ENCODE assay signal across 8 cellular contexts in genomic region chr1:156927215-156928042, GRCh38. TPM values are rescaled to one million over a fixed set of nuclear protein-coding genes. Genes with fewer than 3 reads are reported as not detected.
DNase-seq lines count a peak whose midpoint lies in the region; ATAC-seq and TF ChIP-seq lines count a peak whose summit lies in the region.

No MANE protein-coding gene starts in this region.

- peak overlapping the region; percentile 71 for H3K4me3 ChIP-seq in endodermal cell (ENCODE audit: low read length)

- peak; percentile 88 for TF ChIP-seq CTCF in endodermal cell (conservative IDR thresholded peaks at IDR 0.05)

- no peak overlapping the region for H3K9ac ChIP-seq in endodermal cell (ENCODE audit: extremely low read depth, low read length, poor library complexity, severe bottlenecking)

- peaks cover 74% of the 10 kb centered on the region for H3K27me3 ChIP-seq in endodermal cell (ENCODE audit: control insufficient read depth, insufficient read depth, low read length, poor library complexity, severe bottlenecking)

- DNase-seq in AG20443 (ENCODE audit: low spot score) (peak; percentile 89), HCEC 1CT (peak; percentile 70), NCI-H526 (lab: John Stamatoyannopoulos, UW) (peak; percentile 84 to 97), endodermal cell (peak; percentile 97), myocyte (ENCODE audit: low read depth) (peak; percentile 65)
- DNase-seq in activated CD8-positive, alpha-beta T cell treated with anti-CD3 and anti-CD28 coated beads, Interleukin-2, amount 10 ng/mL, durations not matched to agents 7 days and 5 days = peak; percentile 81
- peak; percentile 50 to 80 for DNase-seq in stimulated activated effector memory CD8-positive, alpha-beta T cell treated with anti-CD3 and anti-CD28 coated beads, Interleukin-12 subunit alpha, Interleukin-12 subunit beta, amount 100 ng/mL, for 72 hours (ENCODE audit: low spot score in 2 of 2)

- no peak overlapping the region for H3K27ac Mint-ChIP-seq in activated CD8-positive, alpha-beta T cell treated with anti-CD3 and anti-CD28 coated beads, Interleukin-2, amount 10 ng/mL, durations not matched to agents 7 days and 5 days
- no peak overlapping the region for H3K27ac Mint-ChIP-seq in endodermal cell
- no peak overlapping the region for H3K27ac Mint-ChIP-seq in stimulated activated effector memory CD8-positive, alpha-beta T cell treated with anti-CD3 and anti-CD28 coated beads, Interleukin-12 subunit alpha, Interleukin-12 subunit beta, amount 100 ng/mL, for 72 hours

- no peaks in the 10 kb centered on the region for H3K36me3 ChIP-seq in endodermal cell (ENCODE audit: control insufficient read depth, insufficient read depth, low read length)

- H3K27ac ChIP-seq in endodermal cell (ENCODE audit: low read depth, low read length) = no peak overlapping the region

- no peaks in the 10 kb centered on the region for H3K9me3 Mint-ChIP-seq in activated CD8-positive, alpha-beta T cell treated with anti-CD3 and anti-CD28 coated beads, Interleukin-2, amount 10 ng/mL, durations not matched to agents 7 days and 5 days (ENCODE audit: insufficient read depth)
- H3K9me3 Mint-ChIP-seq in endodermal cell = no peaks in the 10 kb centered on the region
- H3K9me3 Mint-ChIP-seq in stimulated activated effector memory CD8-positive, alpha-beta T cell treated with anti-CD3 and anti-CD28 coated beads, Interleukin-12 subunit alpha, Interleukin-12 subunit beta, amount 100 ng/mL, for 72 hours = no peaks in the 10 kb centered on the region

- ATAC-seq in activated CD8-positive, alpha-beta T cell treated with anti-CD3 and anti-CD28 coated beads, Interleukin-2, amount 10 ng/mL, durations not matched to agents 7 days and 5 days = peak; percentile 82
- ATAC-seq in stimulated activated effector memory CD8-positive, alpha-beta T cell treated with anti-CD3 and anti-CD28 coated beads, Interleukin-12 subunit alpha, Interleukin-12 subunit beta, amount 100 ng/mL, for 72 hours = peak; percentile 70
- ATAC-seq in HG03097 (IDR thresholded peaks at IDR 0.05; ENCODE audit: low FRiP score, unreplicated experiment) = no peak

- H3K27me3 Mint-ChIP-seq in activated CD8-positive, alpha-beta T cell treated with anti-CD3 and anti-CD28 coated beads, Interleukin-2, amount 10 ng/mL, durations not matched to agents 7 days and 5 days (ENCODE audit: low read depth) = peaks cover 77% of the 10 kb centered on the region
- peaks cover 88% of the 10 kb centered on the region for H3K27me3 Mint-ChIP-seq in endodermal cell (ENCODE audit: insufficient read depth)

- 5 to 7% methylated on average over 33 to 64 of the region's 64 CpGs for WGBS in endodermal cell (ENCODE audit: insufficient coverage in 1 of 2, insufficient read length in 1 of 2), 2 experiments

- no peaks in the 10 kb centered on the region for H3K9me3 ChIP-seq in endodermal cell (ENCODE audit: control insufficient read depth, low read length)

- H3K4me1 ChIP-seq in endodermal cell (ENCODE audit: control insufficient read depth, insufficient read depth, low read length) = no peaks in the 10 kb centered on the region

- peaks cover 38% of the 10 kb centered on the region for H3K4me1 Mint-ChIP-seq in activated CD8-positive, alpha-beta T cell treated with anti-CD3 and anti-CD28 coated beads, Interleukin-2, amount 10 ng/mL, durations not matched to agents 7 days and 5 days (ENCODE audit: low read depth)
- peaks cover 10% of the 10 kb centered on the region for H3K4me1 Mint-ChIP-seq in endodermal cell
- peaks cover 41% of the 10 kb centered on the region for H3K4me1 Mint-ChIP-seq in stimulated activated effector memory CD8-positive, alpha-beta T cell treated with anti-CD3 and anti-CD28 coated beads, Interleukin-12 subunit alpha, Interleukin-12 subunit beta, amount 100 ng/mL, for 72 hours

- no peaks in the 10 kb centered on the region for H3K36me3 Mint-ChIP-seq in activated CD8-positive, alpha-beta T cell treated with anti-CD3 and anti-CD28 coated beads, Interleukin-2, amount 10 ng/mL, durations not matched to agents 7 days and 5 days (ENCODE audit: low read depth)
- no peaks in the 10 kb centered on the region for H3K36me3 Mint-ChIP-seq in endodermal cell (ENCODE audit: low read depth)
- H3K36me3 Mint-ChIP-seq in stimulated activated effector memory CD8-positive, alpha-beta T cell treated with anti-CD3 and anti-CD28 coated beads, Interleukin-12 subunit alpha, Interleukin-12 subunit beta, amount 100 ng/mL, for 72 hours = no peaks in the 10 kb centered on the region

- POLR2A ChIA-PET in activated CD8-positive, alpha-beta T cell treated with anti-CD3 and anti-CD28 coated beads, Interleukin-2, amount 10 ng/mL, durations not matched to agents 7 days and 5 days (lab: Charles Lee) = interaction anchor here (0.9 kb wide), 1 partner anchor 36 kb away, joined by 4 read pairs; no protein-coding TSS in a partner anchor

- CTCF ChIA-PET in activated CD8-positive, alpha-beta T cell treated with anti-CD3 and anti-CD28 coated beads, Interleukin-2, amount 10 ng/mL, durations not matched to agents 7 days and 5 days (lab: Charles Lee) = interaction anchor here (0.6 to 8.1 kb wide), 29 partner anchors 9 to 243 kb away, joined by 3 to 93 read pairs (median 4); partner anchors contain the start of genes CRABP2, NTRK1 and PEAR1

- H3K4me3 Mint-ChIP-seq in activated CD8-positive, alpha-beta T cell treated with anti-CD3 and anti-CD28 coated beads, Interleukin-2, amount 10 ng/mL, durations not matched to agents 7 days and 5 days = peak overlapping the region; percentile 20
- H3K4me3 Mint-ChIP-seq in endodermal cell = peak overlapping the region; percentile 49
- H3K4me3 Mint-ChIP-seq in stimulated activated effector memory CD8-positive, alpha-beta T cell treated with anti-CD3 and anti-CD28 coated beads, Interleukin-12 subunit alpha, Interleukin-12 subunit beta, amount 100 ng/mL, for 72 hours = peak overlapping the region; percentile 35

RNA-seq across cellular contexts. Expression of gene LRRC71, which starts 7.0 kb away (rescaled TPM):
- not detected for total RNA-seq in activated CD8-positive, alpha-beta T cell treated with anti-CD3 and anti-CD28 coated beads, Interleukin-2, amount 10 ng/mL, durations not matched to agents 7 days and 5 days
- not detected for total RNA-seq in endodermal cell
- polyA plus RNA-seq in endodermal cell (2013, experiment 1 of 2) = not detected
- polyA plus RNA-seq in endodermal cell (2013, experiment 2 of 2) = not detected
- not detected in 2 replicates for total RNA-seq in myocyte
- not detected for polyA plus RNA-seq in myocyte (2012)

RNA-seq across cellular contexts. Expression of gene PEAR1, which starts 33.9 kb away (rescaled TPM):
- under 1 TPM; 0.21 to 0.40 TPM for total RNA-seq in activated CD8-positive, alpha-beta T cell treated with anti-CD3 and anti-CD28 coated beads, Interleukin-2, amount 10 ng/mL, durations not matched to agents 7 days and 5 days
- total RNA-seq in endodermal cell = under 1 TPM; 0.29 to 0.53 TPM
- polyA plus RNA-seq in endodermal cell (2013, experiment 1 of 2) = 2.1 TPM
- 2.3 TPM for polyA plus RNA-seq in endodermal cell (2013, experiment 2 of 2)
- 0.05 TPM in 1 of 2 replicates, not detected in the other for total RNA-seq in myocyte
- polyA plus RNA-seq in myocyte (2012) = 0.14 TPM
